9 cellular contexts compared by ENCODE assay signal in the genomic region with DNA sequence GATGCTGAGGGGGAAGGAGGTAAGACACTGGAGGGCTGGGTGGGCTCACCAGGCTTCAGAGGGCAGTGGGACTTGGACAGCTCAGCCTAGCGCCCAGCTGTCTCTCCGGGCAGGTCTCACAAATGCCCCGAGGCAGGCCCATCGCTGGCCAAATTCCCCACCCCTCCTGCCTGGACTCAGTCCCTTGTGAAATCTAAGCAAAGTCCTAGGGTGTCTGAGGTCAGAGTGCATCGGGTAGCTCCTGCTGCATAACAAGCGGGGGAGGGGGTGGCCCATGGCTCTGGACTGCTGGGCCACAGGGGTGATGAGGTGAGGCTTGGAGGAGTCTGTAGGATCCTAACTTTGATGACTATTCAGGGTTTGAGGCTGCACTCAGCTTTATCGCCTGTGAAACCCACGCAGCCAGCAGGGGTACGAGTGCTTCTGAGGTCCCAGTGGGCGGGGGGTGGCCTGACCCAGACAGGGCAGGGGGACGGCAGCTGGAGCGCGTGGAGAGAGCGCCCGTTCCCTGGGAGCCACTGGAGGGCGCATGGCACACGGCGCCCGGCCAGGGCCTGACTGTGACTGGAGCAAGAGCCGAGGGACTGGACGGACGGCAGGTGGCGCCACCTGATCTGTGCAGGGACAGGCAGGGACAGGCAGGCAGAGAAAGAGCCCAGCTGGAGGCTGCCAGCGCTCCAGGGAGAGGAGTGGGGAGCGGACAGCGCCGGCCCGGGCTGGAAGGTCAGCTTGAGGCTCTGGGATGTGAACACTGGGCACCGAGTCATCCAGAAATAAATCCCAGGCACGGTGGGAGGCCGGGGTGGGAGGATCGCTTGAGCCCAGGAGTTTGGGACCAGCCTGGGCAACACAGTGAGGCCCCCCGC. TPM values are rescaled to one million over a fixed set of nuclear protein-coding genes. Genes with fewer than 3 reads are reported as not detected.
DNase-seq lines count a peak whose midpoint lies in the region; ATAC-seq and TF ChIP-seq lines count a peak whose summit lies in the region.
"Had no signal": no experiment of that assay in that cellular context is flagged by ENCODE, and none has a peak within 500 bp of the region (broad histone marks: within the 10 kb centered on the region; RNA-seq: fewer than 3 reads in every experiment).

No MANE protein-coding gene starts in this region.

- peaks cover 11% of the 10 kb centered on the region for H4K20me1 ChIP-seq in osteoblast (ENCODE audit: insufficient read depth, low read length)

- no peaks in the 10 kb centered on the region for H3K79me2 ChIP-seq in osteoblast (ENCODE audit: insufficient read depth, low read length)

- no peak overlapping the region for H3K4me3 ChIP-seq in osteoblast (ENCODE audit: insufficient read depth, low read length)
- H3K4me3 ChIP-seq in tibial artery, result no peak overlapping the region

- DNase-seq in NCI-H1048 (lab: John Stamatoyannopoulos, UW) (peak; percentile 91), SIG-M5 treated with dmso at 0.1 percent for 504 hours (lab: John Stamatoyannopoulos, UW; ENCODE audit: unreplicated experiment) (peak; percentile 88), foreskin keratinocyte (peak; percentile 57 to 73), osteoblast (ENCODE audit: insufficient read length, low spot score, missing footprints) (peak; percentile 99), tibial artery (peak; percentile 96 to 97)
- peak; percentile 97 for DNase-seq in activated effector memory CD4-positive, alpha-beta T cell treated with anti-CD3 and anti-CD28 coated beads, Interleukin-2, amount 50 U/mL, for 16 hours

- ATAC-seq in HG02571 (IDR thresholded peaks at IDR 0.05; ENCODE audit: unreplicated experiment) (peak; percentile 70), foreskin keratinocyte (peak; percentile 92)

- H3K4me1 ChIP-seq in foreskin keratinocyte, result no peaks in the 10 kb centered on the region
- no peaks in the 10 kb centered on the region for H3K4me1 ChIP-seq in osteoblast (ENCODE audit: insufficient read depth, low read length)
- H3K4me1 ChIP-seq in tibial artery, result peaks cover 0 to 22% (median 5%) of the 10 kb centered on the region in 4 donors

- H2AFZ ChIP-seq in osteoblast (ENCODE audit: low read length), result no peak overlapping the region

- peak overlapping the region; percentile 36 for H3K4me2 ChIP-seq in osteoblast (ENCODE audit: insufficient read depth, low read length)

- TF ChIP-seq CTCF in GM12801 (IDR thresholded peaks at IDR 0.05; ENCODE audit: extremely low read depth, insufficient read length) (peak; percentile 44), foreskin keratinocyte (conservative IDR thresholded peaks at IDR 0.05) (peak; percentile 100), osteoblast (IDR thresholded peaks at IDR 0.05; ENCODE audit: extremely low read depth, low read depth, low read length) (peak; percentile 91), tibial artery (IDR thresholded peaks at IDR 0.05) (peak; percentile 99 to 100)

- H3K27me3 ChIP-seq in foreskin keratinocyte (peaks cover 30% of the 10 kb centered on the region), osteoblast (ENCODE audit: insufficient read depth, low read length) (peaks cover 7% of the 10 kb centered on the region), tibial artery (peaks cover 0 to 42% of the 10 kb centered on the region in 2 donors)

- H3K36me3 ChIP-seq in osteoblast (ENCODE audit: insufficient read depth, low read length), result peaks cover 6% of the 10 kb centered on the region
- H3K36me3 ChIP-seq in tibial artery, result peaks cover 0 to 33% (median 18%) of the 10 kb centered on the region in 3 donors

- H3K27ac ChIP-seq in foreskin keratinocyte (no peak overlapping the region), osteoblast (ENCODE audit: low read depth, low read length) (no peak overlapping the region), tibial artery (no peak overlapping the region)

- H3K9me3 ChIP-seq in osteoblast (ENCODE audit: low read depth, low read length), result no peaks in the 10 kb centered on the region
- H3K9me3 ChIP-seq in tibial artery, result no peaks in the 10 kb centered on the region

- intact Hi-C loops in tibial artery (cut with DNase I; ENCODE audit: low total_unique reads), result loop anchor here (1.0 to 2.0 kb wide), 2 partner anchors 72 to 152 kb away; no protein-coding TSS in a partner anchor

RNA-seq across cellular contexts. Expression of a gene that starts 10.0 kb away (rescaled TPM):
- total RNA-seq in foreskin keratinocyte, result not detected in 2 replicates
- polyA plus RNA-seq in foreskin keratinocyte, result not detected in 2 replicates
- not detected in 2 replicates for total RNA-seq in osteoblast
- total RNA-seq: temporal lobe had no signal

RNA-seq across cellular contexts. Expression of a gene that starts 17.6 kb away (rescaled TPM):
- total RNA-seq in foreskin keratinocyte (5.9 and 6.0 TPM in 2 replicates), osteoblast (10.9 and 13.0 TPM in 2 replicates)
- 5.6 and 6.1 TPM in 2 replicates for polyA plus RNA-seq in foreskin keratinocyte

RNA-seq across cellular contexts. Expression of a gene that starts 38.5 kb away (rescaled TPM):
- total RNA-seq in foreskin keratinocyte, result 5.8 and 7.8 TPM in 2 replicates
- 5.1 and 6.9 TPM in 2 replicates for polyA plus RNA-seq in foreskin keratinocyte
- total RNA-seq in osteoblast, result 0.59 and 2.2 TPM in 2 replicates

RNA-seq across cellular contexts. Expression of a gene that starts 51.4 kb away (rescaled TPM):
- not detected in 2 replicates for total RNA-seq in foreskin keratinocyte
- not detected in 2 replicates for polyA plus RNA-seq in foreskin keratinocyte
- total RNA-seq in osteoblast, result 3.5 and 5.1 TPM in 2 replicates

Comparison
In these comparisons a context has a peak if more than half of its experiments do, and no peak if none do; other contexts are left out.
1. CTCF ChIP-seq: peak in every context shown above with its lines; median percentile 100 in foreskin keratinocyte; 100 in tibial artery; 91 in osteoblast; 44 in GM12801.